Comparison of ENCODE assay signal across 1 cellular context in the genomic region with DNA sequence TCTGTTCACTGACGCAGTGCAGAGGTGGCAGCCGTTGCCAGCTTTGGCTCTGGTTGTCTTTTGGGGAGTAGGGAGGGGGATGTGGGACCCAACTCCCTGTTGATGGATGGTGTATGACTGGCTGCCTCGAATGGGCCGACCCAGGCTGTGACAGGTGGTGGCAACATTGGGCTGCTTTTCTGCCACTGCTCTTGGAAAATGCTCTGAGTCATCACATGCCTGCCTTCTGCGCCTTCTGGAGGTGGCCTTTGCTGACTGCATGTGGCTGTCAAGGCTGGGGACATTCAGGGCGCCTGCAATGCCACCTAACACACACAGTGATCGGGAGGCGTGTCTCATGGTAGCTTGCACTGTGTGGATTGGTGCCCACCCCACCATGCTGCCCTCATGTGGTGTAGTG.
TF ChIP-seq lines count a peak whose summit lies in the region.

No MANE protein-coding gene starts in this region.

TF ChIP-seq in GM23338, 12 proteins besides CTCF, POLR2A, EP300 and RAD21 (continued from another document):
- TF ChIP-seq, protein P1, sequence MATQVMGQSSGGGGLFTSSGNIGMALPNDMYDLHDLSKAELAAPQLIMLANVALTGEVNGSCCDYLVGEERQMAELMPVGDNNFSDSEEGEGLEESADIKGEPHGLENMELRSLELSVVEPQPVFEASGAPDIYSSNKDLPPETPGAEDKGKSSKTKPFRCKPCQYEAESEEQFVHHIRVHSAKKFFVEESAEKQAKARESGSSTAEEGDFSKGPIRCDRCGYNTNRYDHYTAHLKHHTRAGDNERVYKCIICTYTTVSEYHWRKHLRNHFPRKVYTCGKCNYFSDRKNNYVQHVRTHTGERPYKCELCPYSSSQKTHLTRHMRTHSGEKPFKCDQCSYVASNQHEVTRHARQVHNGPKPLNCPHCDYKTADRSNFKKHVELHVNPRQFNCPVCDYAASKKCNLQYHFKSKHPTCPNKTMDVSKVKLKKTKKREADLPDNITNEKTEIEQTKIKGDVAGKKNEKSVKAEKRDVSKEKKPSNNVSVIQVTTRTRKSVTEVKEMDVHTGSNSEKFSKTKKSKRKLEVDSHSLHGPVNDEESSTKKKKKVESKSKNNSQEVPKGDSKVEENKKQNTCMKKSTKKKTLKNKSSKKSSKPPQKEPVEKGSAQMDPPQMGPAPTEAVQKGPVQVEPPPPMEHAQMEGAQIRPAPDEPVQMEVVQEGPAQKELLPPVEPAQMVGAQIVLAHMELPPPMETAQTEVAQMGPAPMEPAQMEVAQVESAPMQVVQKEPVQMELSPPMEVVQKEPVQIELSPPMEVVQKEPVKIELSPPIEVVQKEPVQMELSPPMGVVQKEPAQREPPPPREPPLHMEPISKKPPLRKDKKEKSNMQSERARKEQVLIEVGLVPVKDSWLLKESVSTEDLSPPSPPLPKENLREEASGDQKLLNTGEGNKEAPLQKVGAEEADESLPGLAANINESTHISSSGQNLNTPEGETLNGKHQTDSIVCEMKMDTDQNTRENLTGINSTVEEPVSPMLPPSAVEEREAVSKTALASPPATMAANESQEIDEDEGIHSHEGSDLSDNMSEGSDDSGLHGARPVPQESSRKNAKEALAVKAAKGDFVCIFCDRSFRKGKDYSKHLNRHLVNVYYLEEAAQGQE (IDR thresholded peaks at IDR 0.05; ENCODE audit: unreplicated experiment) = no peak
- TF ChIP-seq ZNF331 (CRISPR knock-in tag; IDR thresholded peaks at IDR 0.05; ENCODE audit: low read depth) (no peak), EZH2 (IDR thresholded peaks at IDR 0.05; ENCODE audit: low read depth, unreplicated experiment) (no peak), NANOG (IDR thresholded peaks at IDR 0.05; ENCODE audit: borderline replicate concordance) (no peak)
- TF ChIP-seq, protein P2, sequence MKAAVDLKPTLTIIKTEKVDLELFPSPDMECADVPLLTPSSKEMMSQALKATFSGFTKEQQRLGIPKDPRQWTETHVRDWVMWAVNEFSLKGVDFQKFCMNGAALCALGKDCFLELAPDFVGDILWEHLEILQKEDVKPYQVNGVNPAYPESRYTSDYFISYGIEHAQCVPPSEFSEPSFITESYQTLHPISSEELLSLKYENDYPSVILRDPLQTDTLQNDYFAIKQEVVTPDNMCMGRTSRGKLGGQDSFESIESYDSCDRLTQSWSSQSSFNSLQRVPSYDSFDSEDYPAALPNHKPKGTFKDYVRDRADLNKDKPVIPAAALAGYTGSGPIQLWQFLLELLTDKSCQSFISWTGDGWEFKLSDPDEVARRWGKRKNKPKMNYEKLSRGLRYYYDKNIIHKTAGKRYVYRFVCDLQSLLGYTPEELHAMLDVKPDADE (IDR thresholded peaks at IDR 0.05) = no peak
- TF ChIP-seq, protein P3, sequence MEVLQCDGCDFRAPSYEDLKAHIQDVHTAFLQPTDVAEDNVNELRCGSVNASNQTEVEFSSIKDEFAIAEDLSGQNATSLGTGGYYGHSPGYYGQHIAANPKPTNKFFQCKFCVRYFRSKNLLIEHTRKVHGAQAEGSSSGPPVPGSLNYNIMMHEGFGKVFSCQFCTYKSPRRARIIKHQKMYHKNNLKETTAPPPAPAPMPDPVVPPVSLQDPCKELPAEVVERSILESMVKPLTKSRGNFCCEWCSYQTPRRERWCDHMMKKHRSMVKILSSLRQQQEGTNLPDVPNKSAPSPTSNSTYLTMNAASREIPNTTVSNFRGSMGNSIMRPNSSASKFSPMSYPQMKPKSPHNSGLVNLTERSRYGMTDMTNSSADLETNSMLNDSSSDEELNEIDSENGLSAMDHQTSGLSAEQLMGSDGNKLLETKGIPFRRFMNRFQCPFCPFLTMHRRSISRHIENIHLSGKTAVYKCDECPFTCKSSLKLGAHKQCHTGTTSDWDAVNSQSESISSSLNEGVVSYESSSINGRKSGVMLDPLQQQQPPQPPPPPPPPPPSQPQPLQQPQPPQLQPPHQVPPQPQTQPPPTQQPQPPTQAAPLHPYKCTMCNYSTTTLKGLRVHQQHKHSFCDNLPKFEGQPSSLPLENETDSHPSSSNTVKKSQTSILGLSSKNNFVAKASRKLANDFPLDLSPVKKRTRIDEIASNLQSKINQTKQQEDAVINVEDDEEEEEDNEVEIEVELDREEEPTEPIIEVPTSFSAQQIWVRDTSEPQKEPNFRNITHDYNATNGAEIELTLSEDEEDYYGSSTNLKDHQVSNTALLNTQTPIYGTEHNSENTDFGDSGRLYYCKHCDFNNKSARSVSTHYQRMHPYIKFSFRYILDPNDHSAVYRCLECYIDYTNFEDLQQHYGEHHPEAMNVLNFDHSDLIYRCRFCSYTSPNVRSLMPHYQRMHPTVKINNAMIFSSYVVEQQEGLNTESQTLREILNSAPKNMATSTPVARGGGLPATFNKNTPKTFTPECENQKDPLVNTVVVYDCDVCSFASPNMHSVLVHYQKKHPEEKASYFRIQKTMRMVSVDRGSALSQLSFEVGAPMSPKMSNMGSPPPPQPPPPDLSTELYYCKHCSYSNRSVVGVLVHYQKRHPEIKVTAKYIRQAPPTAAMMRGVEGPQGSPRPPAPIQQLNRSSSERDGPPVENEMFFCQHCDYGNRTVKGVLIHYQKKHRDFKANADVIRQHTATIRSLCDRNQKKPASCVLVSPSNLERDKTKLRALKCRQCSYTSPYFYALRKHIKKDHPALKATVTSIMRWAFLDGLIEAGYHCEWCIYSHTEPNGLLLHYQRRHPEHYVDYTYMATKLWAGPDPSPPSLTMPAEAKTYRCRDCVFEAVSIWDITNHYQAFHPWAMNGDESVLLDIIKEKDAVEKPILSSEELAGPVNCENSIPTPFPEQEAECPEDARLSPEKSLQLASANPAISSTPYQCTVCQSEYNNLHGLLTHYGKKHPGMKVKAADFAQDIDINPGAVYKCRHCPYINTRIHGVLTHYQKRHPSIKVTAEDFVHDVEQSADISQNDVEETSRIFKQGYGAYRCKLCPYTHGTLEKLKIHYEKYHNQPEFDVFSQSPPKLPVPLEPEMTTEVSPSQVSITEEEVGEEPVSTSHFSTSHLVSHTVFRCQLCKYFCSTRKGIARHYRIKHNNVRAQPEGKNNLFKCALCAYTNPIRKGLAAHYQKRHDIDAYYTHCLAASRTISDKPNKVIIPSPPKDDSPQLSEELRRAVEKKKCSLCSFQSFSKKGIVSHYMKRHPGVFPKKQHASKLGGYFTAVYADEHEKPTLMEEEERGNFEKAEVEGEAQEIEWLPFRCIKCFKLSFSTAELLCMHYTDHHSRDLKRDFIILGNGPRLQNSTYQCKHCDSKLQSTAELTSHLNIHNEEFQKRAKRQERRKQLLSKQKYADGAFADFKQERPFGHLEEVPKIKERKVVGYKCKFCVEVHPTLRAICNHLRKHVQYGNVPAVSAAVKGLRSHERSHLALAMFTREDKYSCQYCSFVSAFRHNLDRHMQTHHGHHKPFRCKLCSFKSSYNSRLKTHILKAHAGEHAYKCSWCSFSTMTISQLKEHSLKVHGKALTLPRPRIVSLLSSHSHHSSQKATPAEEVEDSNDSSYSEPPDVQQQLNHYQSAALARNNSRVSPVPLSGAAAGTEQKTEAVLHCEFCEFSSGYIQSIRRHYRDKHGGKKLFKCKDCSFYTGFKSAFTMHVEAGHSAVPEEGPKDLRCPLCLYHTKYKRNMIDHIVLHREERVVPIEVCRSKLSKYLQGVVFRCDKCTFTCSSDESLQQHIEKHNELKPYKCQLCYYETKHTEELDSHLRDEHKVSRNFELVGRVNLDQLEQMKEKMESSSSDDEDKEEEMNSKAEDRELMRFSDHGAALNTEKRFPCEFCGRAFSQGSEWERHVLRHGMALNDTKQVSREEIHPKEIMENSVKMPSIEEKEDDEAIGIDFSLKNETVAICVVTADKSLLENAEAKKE (CRISPR knock-in tag; IDR thresholded peaks at IDR 0.05) = no peak
